Comparison of ENCODE assay signal across 21 cellular contexts in the genomic region with DNA sequence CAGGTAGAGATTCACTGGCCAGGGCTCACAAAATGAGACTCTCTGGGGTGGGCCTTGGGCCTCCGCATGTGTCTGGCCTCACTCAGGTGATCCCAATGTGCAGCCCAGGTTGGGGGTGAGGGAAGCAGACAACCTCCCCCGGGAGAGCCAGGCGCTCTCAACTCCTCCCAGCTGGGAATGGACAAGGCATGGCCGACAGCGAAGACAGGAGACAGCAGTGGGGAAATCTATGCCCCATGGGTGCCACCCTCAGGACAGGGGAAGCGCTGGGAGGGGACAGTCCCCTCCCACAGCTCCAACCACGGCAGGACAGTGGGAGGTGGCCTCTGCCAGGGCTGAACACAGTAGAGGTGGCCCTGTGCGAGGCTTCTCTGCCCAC. TPM values are rescaled to one million over a fixed set of nuclear protein-coding genes. Genes with fewer than 3 reads are reported as not detected.
A peak's percentile ranks its signal among the peaks of the same experiment; 100 is the strongest.
DNase-seq lines count a peak whose midpoint lies in the region; ATAC-seq and TF ChIP-seq lines count a peak whose summit lies in the region.
"Had no signal": no experiment of that assay in that cellular context is flagged by ENCODE, and none has a peak within 500 bp of the region (broad histone marks: within the 10 kb centered on the region; RNA-seq: fewer than 3 reads in every experiment).

No MANE protein-coding gene starts in this region.

- DNase-seq in stimulated activated naive CD8-positive, alpha-beta T cell treated with anti-CD3 and anti-CD28 coated beads, Interleukin-15, amount 100 ng/mL, for 72 hours = no peak
- DNase-seq in stimulated activated naive CD8-positive, alpha-beta T cell treated with anti-CD3 and anti-CD28 coated beads, Interleukin-15, Interleukin-2, amounts not matched to agents 100 U/mL and 50 U/mL, for 24 hours = no peak
- no peak for DNase-seq in T-helper 17 cell
- DNase-seq in sciatic nerve (ENCODE audit: low spot score) = no peak
- no peak for DNase-seq in amygdala (lab: John Stamatoyannopoulos, UW)
- no peak for DNase-seq in mesothelial cell of epicardium (ENCODE audit: low spot score in 2 of 2, unreplicated experiment in 2 of 2)
- no peak for DNase-seq in COR-L47 (lab: John Stamatoyannopoulos, UW)
- DNase-seq: C1 segment of cervical spinal cord; Caco-2; CD4-positive, alpha-beta memory T cell; GF-D8; GOT3; HCEC 1CT; NCI-H1048; NCI-H1417; NCI-H1694 treated with DMSO at 0.1 percent for 48 hours; NCI-H2081; NCI-H2227 treated with DMSO at 0.1 percent for 48 hours; NCI-H526 treated with DMSO at 0.1 percent for 48 hours; SIG-M5 had no signal

- intact Hi-C loops in sciatic nerve (cut with DNase I) = no loop called here

- H3K9me3 ChIP-seq in T-helper 17 cell (ENCODE audit: control insufficient read depth, low read length, poor library complexity, severe bottlenecking) = no peaks in the 10 kb centered on the region
- H3K9me3 ChIP-seq: Caco-2 had no signal

- TF ChIP-seq CTCF in mesothelial cell of epicardium (IDR thresholded peaks at IDR 0.05; ENCODE audit: unreplicated experiment) = no peak

- no peaks in the 10 kb centered on the region for H3K27me3 Mint-ChIP-seq in stimulated activated naive CD8-positive, alpha-beta T cell treated with anti-CD3 and anti-CD28 coated beads, Interleukin-15, amount 100 ng/mL, for 72 hours
- H3K27me3 Mint-ChIP-seq in T-helper 17 cell = no peaks in the 10 kb centered on the region
- no peaks in the 10 kb centered on the region for H3K27me3 Mint-ChIP-seq in mesothelial cell of epicardium (ENCODE audit: low read depth)
- H3K27me3 Mint-ChIP-seq: CD4-positive, alpha-beta memory T cell had no signal

- H3K4me1 Mint-ChIP-seq in stimulated activated naive CD8-positive, alpha-beta T cell treated with anti-CD3 and anti-CD28 coated beads, Interleukin-15, amount 100 ng/mL, for 72 hours = no peaks in the 10 kb centered on the region
- no peaks in the 10 kb centered on the region for H3K4me1 Mint-ChIP-seq in T-helper 17 cell
- no peaks in the 10 kb centered on the region for H3K4me1 Mint-ChIP-seq in mesothelial cell of epicardium
- H3K4me1 Mint-ChIP-seq: CD4-positive, alpha-beta memory T cell had no signal

- ATAC-seq in stimulated activated naive CD8-positive, alpha-beta T cell treated with anti-CD3 and anti-CD28 coated beads, Interleukin-15, amount 100 ng/mL, for 72 hours = peak; percentile 46
- ATAC-seq in stimulated activated naive CD8-positive, alpha-beta T cell treated with anti-CD3 and anti-CD28 coated beads, Interleukin-15, Interleukin-2, amounts not matched to agents 100 U/mL and 50 U/mL, for 24 hours = no peak
- no peak for ATAC-seq in T-helper 17 cell
- peak; percentile 23 for ATAC-seq in sciatic nerve
- ATAC-seq: Panc1 had no signal

- no peak overlapping the region for H3K4me3 Mint-ChIP-seq in stimulated activated naive CD8-positive, alpha-beta T cell treated with anti-CD3 and anti-CD28 coated beads, Interleukin-15, amount 100 ng/mL, for 72 hours
- H3K4me3 Mint-ChIP-seq in T-helper 17 cell (no peak overlapping the region), mesothelial cell of epicardium (no peak overlapping the region)
- H3K4me3 Mint-ChIP-seq: CD4-positive, alpha-beta memory T cell had no signal

- no peak overlapping the region for H3K27ac Mint-ChIP-seq in stimulated activated naive CD8-positive, alpha-beta T cell treated with anti-CD3 and anti-CD28 coated beads, Interleukin-15, amount 100 ng/mL, for 72 hours
- H3K27ac Mint-ChIP-seq in T-helper 17 cell (peak overlapping the region; percentile 29), mesothelial cell of epicardium (no peak overlapping the region)

- H3K36me3 Mint-ChIP-seq in T-helper 17 cell (ENCODE audit: low read depth) (peaks cover 3% of the 10 kb centered on the region), mesothelial cell of epicardium (peaks cover 4% of the 10 kb centered on the region)

- no peaks in the 10 kb centered on the region for H3K9me3 Mint-ChIP-seq in stimulated activated naive CD8-positive, alpha-beta T cell treated with anti-CD3 and anti-CD28 coated beads, Interleukin-15, amount 100 ng/mL, for 72 hours
- no peaks in the 10 kb centered on the region for H3K9me3 Mint-ChIP-seq in mesothelial cell of epicardium
- H3K9me3 Mint-ChIP-seq: CD4-positive, alpha-beta memory T cell had no signal

RNA-seq across cellular contexts. Expression of a gene that starts 47.7 kb away (rescaled TPM):
- 10 to 100 TPM; 11.0 to 13.4 TPM for total RNA-seq in T-helper 17 cell
- 10.0 TPM for total RNA-seq in sciatic nerve
- 9.7 to 12.0 TPM (median 10.9 TPM) in 3 replicates for total RNA-seq in mesothelial cell of epicardium

Comparison
In these comparisons a context has a peak if more than half of its experiments do, and no peak if none do; other contexts are left out.
1. ATAC-seq: peak in stimulated activated naive CD8-positive, alpha-beta T cell treated with anti-CD3 and anti-CD28 coated beads, Interleukin-15, amount 100 ng/mL, for 72 hours (single experiment) and sciatic nerve (single experiment); none in stimulated activated naive CD8-positive, alpha-beta T cell treated with anti-CD3 and anti-CD28 coated beads, Interleukin-15, Interleukin-2, amounts not matched to agents 100 U/mL and 50 U/mL, for 24 hours (single experiment) and T-helper 17 cell (single experiment).